ENCODE assay signal across 14 cellular contexts in the genomic region with DNA sequence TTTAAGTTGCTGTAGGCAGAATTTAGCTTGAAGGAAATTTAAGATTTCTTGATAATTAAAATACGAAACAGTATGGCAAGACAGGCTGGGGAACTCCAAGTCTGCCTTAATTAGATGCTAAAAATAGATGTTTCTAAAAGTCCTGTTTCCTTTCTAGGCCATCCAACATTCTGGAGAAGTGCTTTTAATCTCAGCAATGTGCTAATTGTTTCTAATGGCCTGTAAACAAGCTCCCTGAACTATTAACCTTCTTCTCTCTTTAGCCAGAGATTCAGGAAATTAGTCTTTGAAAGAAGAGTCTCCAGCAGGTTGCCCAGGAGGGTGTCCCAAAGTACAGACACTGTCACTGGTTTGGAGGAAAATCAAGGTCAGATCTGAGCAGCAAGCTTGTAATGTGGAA.
A peak's percentile ranks its signal among the peaks of the same experiment; 100 is the strongest.
DNase-seq lines count a peak whose midpoint lies in the region; ATAC-seq, FAIRE-seq and TF ChIP-seq lines count a peak whose summit lies in the region.
"Had no signal": no experiment of that assay in that cellular context is flagged by ENCODE, and none has a peak within 500 bp of the region (broad histone marks: within the 10 kb centered on the region; RNA-seq: fewer than 3 reads in every experiment).

No MANE protein-coding gene starts in this region.

- H4K5ac ChIP-seq in H1 (ENCODE audit: insufficient read length, low read depth, low read length) = no peak overlapping the region

- H3K4ac ChIP-seq in H1 (replicated peaks; ENCODE audit: insufficient read length, low read depth, low read length) = no peak overlapping the region

- H3K4me3 ChIP-seq in liver (ENCODE audit: low read depth in 1 of 3, low read length in 3 of 3) (no peak overlapping the region), HepG2 (replicated peaks in 1 of 3; ENCODE audit: insufficient read depth in 1 of 3, low read depth in 2 of 3, low read length in 3 of 3) (no peak overlapping the region), H1 (ENCODE audit: extremely low read depth in 1 of 4, insufficient read depth in 2 of 4, low read depth in 3 of 4, low read length in 4 of 4) (no peak overlapping the region)

- WGBS in liver = 75% methylated on average over 1 of the region's 1 CpG
- 8% methylated on average over 1 of the region's 1 CpG for WGBS in HepG2 (ENCODE audit: low lambda C conversion rate)
- WGBS in H1 (ENCODE audit: extremely low coverage in 1 of 2, insufficient coverage in 1 of 2, insufficient read length in 1 of 2, insufficient replicate concordance in 2 of 2, low coverage in 1 of 2, low lambda C conversion rate in 2 of 2, missing lambda C conversion rate in 1 of 2), 2 experiments = 82% methylated on average over 1 of the region's 1 CpG; no CpG with 5 or more reads in 1 of the 2 experiments

- no peak overlapping the region for H3K9ac ChIP-seq in liver (ENCODE audit: low read depth in 1 of 2, low read length in 2 of 2)
- no peak overlapping the region for H3K9ac ChIP-seq in HepG2 (ENCODE audit: insufficient read depth, low read depth, low read length)
- no peak overlapping the region for H3K9ac ChIP-seq in H1 (replicated peaks in 1 of 4; ENCODE audit: extremely low read depth in 1 of 4, low read depth in 3 of 4, low read length in 3 of 4)

- H3K14ac ChIP-seq in H1 (ENCODE audit: insufficient read length) = no peak overlapping the region

- no peak overlapping the region for H2BK5ac ChIP-seq in H1 (ENCODE audit: low read depth, low read length)

- FAIRE-seq in HepG2 (lab: Jason Lieb, UNC) (no peak), H1 (lab: Jason Lieb, UNC) (peak; percentile 13)
- FAIRE-seq: H54 had no signal

- TF ChIP-seq EP300 in HepG2 (IDR thresholded peaks at IDR 0.05; ENCODE audit: low read depth in 2 of 2, low read length in 2 of 2) (no peak), HepG2 (CRISPR knock-in tag; IDR thresholded peaks at IDR 0.05; ENCODE audit: borderline replicate concordance) (no peak), H1 (IDR thresholded peaks at IDR 0.05; ENCODE audit: borderline replicate concordance in 1 of 2, low read depth in 2 of 2, low read length in 2 of 2) (no peak)

- in situ Hi-C loops in HepG2 (cut with HindIII; ENCODE audit: extremely low pct_ligation_motif_present, low pct_unique_long_range_greater_than_20kb) = no loop called here

- H4K8ac ChIP-seq in H1 (ENCODE audit: extremely low read depth, insufficient read depth, low read length) = no peak overlapping the region

- no peak for TF ChIP-seq POLR2A in HepG2 (IDR thresholded peaks at IDR 0.05; ENCODE audit: insufficient read depth in 1 of 2, low read depth in 2 of 2, low read length in 2 of 2)
- no peak for TF ChIP-seq POLR2A in H1 (IDR thresholded peaks at IDR 0.05; ENCODE audit: control extremely low read depth in 1 of 2, low read depth in 2 of 2, low read length in 2 of 2)

- no TSS peak for BruUV-seq in HepG2 (replicated peaks; lab: Mats Ljungman, UMichigan)

- no peak overlapping the region for H4K91ac ChIP-seq in H1 (replicated peaks; ENCODE audit: insufficient read length, low read length)

- no peak overlapping the region for H2BK12ac ChIP-seq in H1 (ENCODE audit: low read depth, low read length)

- H3K36me3 ChIP-seq in liver (ENCODE audit: control insufficient read depth in 4 of 4, insufficient read depth in 3 of 4, low read depth in 1 of 4, low read length in 3 of 4) (no peaks in the 10 kb centered on the region), HepG2 (replicated peaks in 1 of 2; ENCODE audit: control insufficient read depth in 1 of 2, insufficient read depth in 2 of 2, low read length in 2 of 2) (no peaks in the 10 kb centered on the region), H1 (ENCODE audit: control insufficient read depth in 2 of 4, insufficient read depth in 4 of 4, low read length in 3 of 4) (no peaks in the 10 kb centered on the region)

- TF ChIP-seq RAD21 in liver (IDR thresholded peaks at IDR 0.05) (no peak), HepG2 (CRISPR knock-in tag; IDR thresholded peaks at IDR 0.05) (no peak), H1 (IDR thresholded peaks at IDR 0.05 in 1 of 2, conservative IDR thresholded peaks at IDR 0.05 in 1 of 2; ENCODE audit: low read depth in 2 of 2, low read length in 2 of 2) (no peak)

- H2AFZ ChIP-seq in HepG2 (ENCODE audit: low read length) (no peak overlapping the region), H1 (ENCODE audit: low read length) (no peak overlapping the region)

- no peaks in the 10 kb centered on the region for H3K79me1 ChIP-seq in H1 (ENCODE audit: low read depth, low read length)

- CTCF ChIA-PET in HepG2 (lab: Yijun Ruan, JAX; ENCODE audit: low intra/inter-chr PET ratio, low total read pairs) (no interaction called here), H1 (lab: Charles Lee; ENCODE audit: partially characterized antibody) (interaction anchor here (1.6 kb wide), 1 partner anchor 115 kb away, joined by 4 read pairs; no protein-coding TSS in a partner anchor)

- no peak for ATAC-seq in HepG2
- no peak for ATAC-seq in HG03095 (IDR thresholded peaks at IDR 0.05; ENCODE audit: unreplicated experiment)
- ATAC-seq in HG03442 (IDR thresholded peaks at IDR 0.05; ENCODE audit: unreplicated experiment) = no peak

- H3K4me2 ChIP-seq in HepG2 (ENCODE audit: low read depth, low read length) (no peak overlapping the region), H1 (ENCODE audit: insufficient read depth in 1 of 2, low read depth in 2 of 2, low read length in 2 of 2) (no peak overlapping the region)

- H3K23me2 ChIP-seq in H1 (ENCODE audit: low read depth, low read length) = no peaks in the 10 kb centered on the region

- DNase-seq in HepG2 (ENCODE audit: low spot score) = no peak
- no peak for DNase-seq in H1 (ENCODE audit: low read depth in 1 of 2, low spot score in 2 of 2)
- DNase-seq in left kidney (ENCODE audit: low read depth, low spot score) = peak; percentile 13
- no peak for DNase-seq in activated effector memory CD4-positive, alpha-beta T cell treated with anti-CD3 and anti-CD28 coated beads, Interleukin-2, amount 50 U/mL, for 16 hours
- DNase-seq: COR-L47, HFFc6, KBM-7, MV-4-11, NCI-H2029, NCI-H774 had no signal

- H2BK20ac ChIP-seq in H1 (ENCODE audit: low read length) = no peak overlapping the region

- no peak overlapping the region for H3K56ac ChIP-seq in H1 (replicated peaks; ENCODE audit: insufficient read length, low read depth, low read length)

- H3K27me3 ChIP-seq in liver (ENCODE audit: control insufficient read depth in 4 of 4, insufficient read depth in 4 of 4, low read length in 3 of 4) (no peaks in the 10 kb centered on the region), HepG2 (ENCODE audit: control insufficient read depth in 1 of 2, insufficient read depth in 2 of 2, low read length in 2 of 2) (no peaks in the 10 kb centered on the region), H1 (replicated peaks in 1 of 4; ENCODE audit: control insufficient read depth in 3 of 4, extremely low read depth in 1 of 4, insufficient read depth in 3 of 4, low read length in 3 of 4) (no peaks in the 10 kb centered on the region; a peak in 1 of 7 replicates)

- H2BK120ac ChIP-seq in H1 (replicated peaks; ENCODE audit: low read depth, low read length) = no peak overlapping the region

- no peak overlapping the region for H2BK15ac ChIP-seq in H1 (ENCODE audit: low read length)

- H3K27ac ChIP-seq in liver (ENCODE audit: low read depth in 1 of 2, low read length in 2 of 2) = no peak overlapping the region
- no peak overlapping the region for H3K27ac ChIP-seq in HepG2 (ENCODE audit: extremely low read length, insufficient read depth, low read length)
- H3K27ac ChIP-seq in H1 (ENCODE audit: low read depth, low read length) = no peak overlapping the region

- H3K4me1 ChIP-seq in liver (ENCODE audit: control insufficient read depth in 4 of 4, insufficient read depth in 4 of 4, low read length in 3 of 4) (no peaks in the 10 kb centered on the region), HepG2 (ENCODE audit: insufficient read depth, low read length) (no peaks in the 10 kb centered on the region), H1 (replicated peaks in 1 of 4; ENCODE audit: control insufficient read depth in 3 of 4, insufficient read depth in 4 of 4, low read length in 3 of 4) (peaks cover 0 to 4% (median 0%) of the 10 kb centered on the region in 4 experiments; a peak in 3 of 7 replicates)

- H4K20me1 ChIP-seq in HepG2 (ENCODE audit: insufficient read depth, low read length) = no peaks in the 10 kb centered on the region
- H4K20me1 ChIP-seq in H1 (replicated peaks in 1 of 2; ENCODE audit: control insufficient read depth in 1 of 2, insufficient read depth in 2 of 2, low read length in 2 of 2) = no peaks in the 10 kb centered on the region

- no peak overlapping the region for H2AK5ac ChIP-seq in H1 (ENCODE audit: low read depth, low read length)

- POLR2A ChIA-PET in HepG2 (lab: Yijun Ruan, JAX) = no interaction called here
- POLR2A ChIA-PET in H1 (lab: Charles Lee; ENCODE audit: partially characterized antibody) = no interaction called here

- no peak overlapping the region for H3K18ac ChIP-seq in H1 (ENCODE audit: extremely low read depth, low read length)

- H3K79me2 ChIP-seq in HepG2 (ENCODE audit: insufficient read depth, low read length) (no peaks in the 10 kb centered on the region), H1 (ENCODE audit: control insufficient read depth in 1 of 2, insufficient read depth in 2 of 2, low read length in 2 of 2) (no peaks in the 10 kb centered on the region)

- H3K23ac ChIP-seq in H1 (ENCODE audit: insufficient read length) = no peak overlapping the region

- intact Hi-C loops in HepG2 (cut with micrococcal nuclease; ENCODE audit: unreplicated experiment) = no loop called here

- H3K9me3 ChIP-seq in liver (ENCODE audit: control insufficient read depth in 4 of 4, low read length in 3 of 4) (no peaks in the 10 kb centered on the region), HepG2 (ENCODE audit: low read length) (no peaks in the 10 kb centered on the region), H1 (ENCODE audit: insufficient read depth in 2 of 2, low read depth in 1 of 2, low read length in 1 of 2) (0 out of 4 replicates have a peak, but pooled peaks cover 0 to 3% of the 10 kb centered on the region in 2 experiments)

- TF ChIP-seq CTCF in liver (IDR thresholded peaks at IDR 0.05; ENCODE audit: low read depth, low read length, missing input control) (no peak), HepG2 (CRISPR knock-in tag; IDR thresholded peaks at IDR 0.05) (no peak), H1 (IDR thresholded peaks at IDR 0.05; ENCODE audit: control extremely low read depth in 1 of 3, insufficient read depth in 1 of 3, low read depth in 1 of 3, low read length in 3 of 3) (no peak)

TF ChIP-seq in liver, 16 proteins besides CTCF, POLR2A, EP300 and RAD21 (continues in another document):
- TF ChIP-seq NR2F2 (IDR thresholded peaks at IDR 0.05) (peak; percentile 81), HNF4A (conservative IDR thresholded peaks at IDR 0.05) (no peak), HNF4G (IDR thresholded peaks at IDR 0.05) (no peak)

TF ChIP-seq in H1, 55 proteins besides CTCF, POLR2A, EP300 and RAD21:
- TF ChIP-seq, protein P1, sequence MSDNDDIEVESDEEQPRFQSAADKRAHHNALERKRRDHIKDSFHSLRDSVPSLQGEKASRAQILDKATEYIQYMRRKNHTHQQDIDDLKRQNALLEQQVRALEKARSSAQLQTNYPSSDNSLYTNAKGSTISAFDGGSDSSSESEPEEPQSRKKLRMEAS (IDR thresholded peaks at IDR 0.05) = no peak
- TF ChIP-seq JUND (IDR thresholded peaks at IDR 0.05; ENCODE audit: low read length) (no peak), TCF12 (IDR thresholded peaks at IDR 0.05; ENCODE audit: low read depth, low read length) (no peak), SRF (IDR thresholded peaks at IDR 0.05; ENCODE audit: low read depth, low read length) (no peak)
